ENCODE assay signal across 1 cellular context in genomic region chr1:84885469-84885868, GRCh38.
TF ChIP-seq lines count a peak whose summit lies in the region.

No MANE protein-coding gene starts in this region.

TF ChIP-seq in GM23338, 12 proteins besides CTCF, POLR2A, EP300 and RAD21 (continued from another document):
- TF ChIP-seq ZNF462 (CRISPR knock-in tag; IDR thresholded peaks at IDR 0.05): no peak
- no peak for TF ChIP-seq ETS1 (IDR thresholded peaks at IDR 0.05)
- no peak for TF ChIP-seq STAT1 (IDR thresholded peaks at IDR 0.05; ENCODE audit: unreplicated experiment)
- no peak for TF ChIP-seq REST (IDR thresholded peaks at IDR 0.05; ENCODE audit: unreplicated experiment)
- no peak for TF ChIP-seq ZNF331 (CRISPR knock-in tag; IDR thresholded peaks at IDR 0.05; ENCODE audit: low read depth)
- TF ChIP-seq ZNF114 (CRISPR knock-in tag; IDR thresholded peaks at IDR 0.05): no peak
- no peak for TF ChIP-seq NANOG (IDR thresholded peaks at IDR 0.05; ENCODE audit: borderline replicate concordance)
- TF ChIP-seq JUNB (IDR thresholded peaks at IDR 0.05; ENCODE audit: unreplicated experiment): no peak
- TF ChIP-seq EZH2 (IDR thresholded peaks at IDR 0.05; ENCODE audit: low read depth, unreplicated experiment): no peak
- no peak for TF ChIP-seq POLR2AphosphoS5 (IDR thresholded peaks at IDR 0.05; ENCODE audit: low read depth)
